In genomic region chr1:174225499-174226204, GRCh38 we compare ENCODE assay signal across 18 cellular contexts.
DNase-seq lines count a peak whose midpoint lies in the region; ATAC-seq and TF ChIP-seq lines count a peak whose summit lies in the region.
"Had no signal": no experiment of that assay in that cellular context is flagged by ENCODE, and none has a peak within 500 bp of the region (broad histone marks: within the 10 kb centered on the region; RNA-seq: fewer than 3 reads in every experiment).

No MANE protein-coding gene starts in this region.

- no peak overlapping the region for H3K4me2 ChIP-seq in OCI-LY7 (ENCODE audit: low read length)
- H3K4me2 ChIP-seq: BLaER1 treated with 17β-estradiol and CSF1 and Interleukin-3, amounts not matched to agents 10 nM and 100 nM had no signal

- no peaks in the 10 kb centered on the region for H3K9me2 ChIP-seq in OCI-LY7 (ENCODE audit: insufficient read depth, low read length)

- no peak overlapping the region for H2AFZ ChIP-seq in OCI-LY7 (ENCODE audit: low read length)

- H3K27ac Mint-ChIP-seq in activated T-helper 1 cell treated with anti-CD3 and anti-CD28 coated beads, Interleukin-12 subunit alpha, Interleukin-12 subunit beta, Interleukin-2, Interleukin-4 antibody, amounts not matched to agents 30 ng/mL and 10 ng/mL and 1 ng/mL, durations not matched to agents 14 hours and 24 hours and 36 hours, result peak overlapping the region; percentile 50
- no peak overlapping the region for H3K27ac Mint-ChIP-seq in stimulated activated memory B cell treated with anti-CD40 and anti-IgM and Interleukin-4, amounts not matched to agents 10 μg/mL and 1 μg/mL and 100 μg/mL, for 72 hours
- H3K27ac Mint-ChIP-seq: activated naive CD8-positive, alpha-beta T cell; endodermal cell had no signal

- H3K36me3 Mint-ChIP-seq in activated T-helper 1 cell treated with anti-CD3 and anti-CD28 coated beads, Interleukin-12 subunit alpha, Interleukin-12 subunit beta, Interleukin-2, Interleukin-4 antibody, amounts not matched to agents 30 ng/mL and 10 ng/mL and 1 ng/mL, durations not matched to agents 14 hours and 24 hours and 36 hours (ENCODE audit: low read depth), result peaks cover 36% of the 10 kb centered on the region
- peaks cover 79% of the 10 kb centered on the region for H3K36me3 Mint-ChIP-seq in stimulated activated memory B cell treated with anti-CD40 and anti-IgM and Interleukin-4, amounts not matched to agents 10 μg/mL and 1 μg/mL and 100 μg/mL, for 72 hours

- DNase-seq in activated T-helper 1 cell treated with anti-CD3 and anti-CD28 coated beads, Interleukin-12 subunit alpha, Interleukin-12 subunit beta, Interleukin-2, Interleukin-4 antibody, amounts not matched to agents 30 ng/mL and 10 ng/mL and 1 ng/mL, durations not matched to agents 14 hours and 24 hours and 36 hours (ENCODE audit: low spot score), result no peak
- DNase-seq in activated gamma-delta T cell treated with Interleukin-2 at 50 U/mL for 16 hours (no peak), OCI-LY7 (ENCODE audit: low spot score) (no peak)
- no peak for DNase-seq in stimulated activated CD4-positive, alpha-beta T cell treated with anti-CD3 and anti-CD28 coated beads, Interleukin-4, amount 100 ng/mL, for 24 hours
- DNase-seq: DMS79 treated with DMSO at 0.1 percent for 48 hours; endodermal cell; foreskin fibroblast; KG1; NCI-H1417 treated with DMSO at 0.1 percent for 48 hours; NCI-H446; stimulated activated CD4-positive, alpha-beta T cell treated with anti-CD3 and anti-CD28 coated beads, Interleukin-15, amount 100 ng/mL, for 24 hours had no signal

- intact Hi-C loops in activated T-helper 1 cell treated with anti-CD3 and anti-CD28 coated beads, Interleukin-12 subunit alpha, Interleukin-12 subunit beta, Interleukin-2, Interleukin-4 antibody, amounts not matched to agents 30 ng/mL and 10 ng/mL and 1 ng/mL, durations not matched to agents 14 hours and 24 hours and 36 hours (cut with micrococcal nuclease), result no loop called here
- intact Hi-C loops in OCI-LY7 (cut with micrococcal nuclease; ENCODE audit: unreplicated experiment), result no loop called here

- no peaks in the 10 kb centered on the region for H3K4me1 ChIP-seq in OCI-LY7 (ENCODE audit: insufficient read depth, low read length, poor library complexity, severe bottlenecking)
- H3K4me1 ChIP-seq: BLaER1 treated with 17β-estradiol and CSF1 and Interleukin-3, amounts not matched to agents 10 nM and 100 nM had no signal

- POLR2A ChIA-PET in OCI-LY7 (lab: Charles Lee), result interaction anchor here (0.7 kb wide), 1 partner anchor 249 kb away, joined by 3 read pairs; no protein-coding TSS in a partner anchor

- no peaks in the 10 kb centered on the region for H3K27me3 Mint-ChIP-seq in activated T-helper 1 cell treated with anti-CD3 and anti-CD28 coated beads, Interleukin-12 subunit alpha, Interleukin-12 subunit beta, Interleukin-2, Interleukin-4 antibody, amounts not matched to agents 30 ng/mL and 10 ng/mL and 1 ng/mL, durations not matched to agents 14 hours and 24 hours and 36 hours (ENCODE audit: insufficient read depth)
- no peaks in the 10 kb centered on the region for H3K27me3 Mint-ChIP-seq in stimulated activated memory B cell treated with anti-CD40 and anti-IgM and Interleukin-4, amounts not matched to agents 10 μg/mL and 1 μg/mL and 100 μg/mL, for 72 hours
- H3K27me3 Mint-ChIP-seq: activated naive CD8-positive, alpha-beta T cell had no signal

- H3K27ac ChIP-seq in OCI-LY7 (ENCODE audit: low read depth, low read length, poor library complexity, severe bottlenecking), result no peak overlapping the region
- H3K27ac ChIP-seq: BLaER1 treated with 17β-estradiol and CSF1 and Interleukin-3, amounts not matched to agents 10 nM and 100 nM; cardiac muscle cell had no signal

- H3K4me3 Mint-ChIP-seq in activated T-helper 1 cell treated with anti-CD3 and anti-CD28 coated beads, Interleukin-12 subunit alpha, Interleukin-12 subunit beta, Interleukin-2, Interleukin-4 antibody, amounts not matched to agents 30 ng/mL and 10 ng/mL and 1 ng/mL, durations not matched to agents 14 hours and 24 hours and 36 hours, result no peak overlapping the region
- no peak overlapping the region for H3K4me3 Mint-ChIP-seq in stimulated activated memory B cell treated with anti-CD40 and anti-IgM and Interleukin-4, amounts not matched to agents 10 μg/mL and 1 μg/mL and 100 μg/mL, for 72 hours
- H3K4me3 Mint-ChIP-seq: activated naive CD8-positive, alpha-beta T cell; endodermal cell had no signal

- no peak overlapping the region for H3K4me3 ChIP-seq in OCI-LY7 (ENCODE audit: low read depth, low read length, poor library complexity, severe bottlenecking)
- H3K4me3 ChIP-seq: BLaER1 treated with 17β-estradiol and CSF1 and Interleukin-3, amounts not matched to agents 10 nM and 100 nM; cardiac muscle cell had no signal

- ATAC-seq in GM18502 (IDR thresholded peaks at IDR 0.05; ENCODE audit: poor library complexity, unreplicated experiment), result peak; percentile 68
- peak; percentile 76 for ATAC-seq in GM21381 (IDR thresholded peaks at IDR 0.05; ENCODE audit: unreplicated experiment)
- ATAC-seq in HG03039 (IDR thresholded peaks at IDR 0.05; ENCODE audit: unreplicated experiment), result peak; percentile 53
- ATAC-seq in stimulated activated memory B cell treated with anti-CD40 and anti-IgM and Interleukin-4, amounts not matched to agents 10 μg/mL and 1 μg/mL and 100 μg/mL, for 72 hours, result no peak

- H3K4me1 Mint-ChIP-seq in activated T-helper 1 cell treated with anti-CD3 and anti-CD28 coated beads, Interleukin-12 subunit alpha, Interleukin-12 subunit beta, Interleukin-2, Interleukin-4 antibody, amounts not matched to agents 30 ng/mL and 10 ng/mL and 1 ng/mL, durations not matched to agents 14 hours and 24 hours and 36 hours (ENCODE audit: low read depth), result peaks cover 11% of the 10 kb centered on the region
- peaks cover 27% of the 10 kb centered on the region for H3K4me1 Mint-ChIP-seq in stimulated activated memory B cell treated with anti-CD40 and anti-IgM and Interleukin-4, amounts not matched to agents 10 μg/mL and 1 μg/mL and 100 μg/mL, for 72 hours

- H3K9me3 ChIP-seq in OCI-LY7 (ENCODE audit: low read length), result no peaks in the 10 kb centered on the region; the same call in 1 of the 2 replicates

- TF ChIP-seq CTCF in OCI-LY7 (conservative IDR thresholded peaks at IDR 0.05; ENCODE audit: low read length), result no peak

- H3K36me3 ChIP-seq in OCI-LY7 (ENCODE audit: insufficient read depth, low read length), result peaks cover 51% of the 10 kb centered on the region
- H3K36me3 ChIP-seq: cardiac muscle cell had no signal

- H4K20me1 ChIP-seq in OCI-LY7 (ENCODE audit: insufficient read depth, low read length), result no peaks in the 10 kb centered on the region
- H4K20me1 ChIP-seq: BLaER1 treated with 17β-estradiol and CSF1 and Interleukin-3, amounts not matched to agents 10 nM and 100 nM had no signal

- BruUV-seq in OCI-LY7 (replicated peaks; lab: Mats Ljungman, UMichigan), result no TSS peak

- CTCF ChIA-PET in OCI-LY7 (lab: Charles Lee; ENCODE audit: unreplicated experiment), result no interaction called here

- peaks cover 19% of the 10 kb centered on the region for H3K9me3 Mint-ChIP-seq in activated T-helper 1 cell treated with anti-CD3 and anti-CD28 coated beads, Interleukin-12 subunit alpha, Interleukin-12 subunit beta, Interleukin-2, Interleukin-4 antibody, amounts not matched to agents 30 ng/mL and 10 ng/mL and 1 ng/mL, durations not matched to agents 14 hours and 24 hours and 36 hours
- H3K9me3 Mint-ChIP-seq in stimulated activated memory B cell treated with anti-CD40 and anti-IgM and Interleukin-4, amounts not matched to agents 10 μg/mL and 1 μg/mL and 100 μg/mL, for 72 hours, result peaks cover 6% of the 10 kb centered on the region

- H3K79me2 ChIP-seq in OCI-LY7 (ENCODE audit: insufficient read depth, low read depth, low read length), result no peaks in the 10 kb centered on the region
